In genomic region chr1:180157576-180158057, GRCh38 we compare ENCODE assay signal across 11 cellular contexts.
DNase-seq lines count a peak whose midpoint lies in the region; ATAC-seq and TF ChIP-seq lines count a peak whose summit lies in the region.
"Had no signal": no experiment of that assay in that cellular context is flagged by ENCODE, and none has a peak within 500 bp of the region (broad histone marks: within the 10 kb centered on the region; RNA-seq: fewer than 3 reads in every experiment).

No MANE protein-coding gene starts in this region.

- H3K9ac ChIP-seq in duodenal mucosa (ENCODE audit: low read depth in 1 of 2, low read length in 2 of 2) = peak overlapping the region; percentile 20 to 76
- H3K9ac ChIP-seq: KMS-11 had no signal

- H3K4me3 ChIP-seq in duodenal mucosa (ENCODE audit: low read depth in 1 of 2, low read length in 2 of 2) (peak overlapping the region; percentile 74 to 84), neutrophil (ENCODE audit: low read depth in 1 of 2, low read length in 1 of 2) (no peak overlapping the region)

- H3K27me3 ChIP-seq in duodenal mucosa (ENCODE audit: control insufficient read depth in 1 of 2, insufficient read depth in 2 of 2, low read length in 2 of 2) = no peaks in the 10 kb centered on the region
- no peaks in the 10 kb centered on the region for H3K27me3 ChIP-seq in neutrophil

- H3K9me3 ChIP-seq in duodenal mucosa (ENCODE audit: control insufficient read depth in 1 of 2, low read length in 2 of 2) (no peaks in the 10 kb centered on the region), neutrophil (no peaks in the 10 kb centered on the region)

- peak overlapping the region; percentile 61 for H3K27ac ChIP-seq in duodenal mucosa (ENCODE audit: low read depth, low read length)
- peak overlapping the region; percentile 94 for H3K27ac ChIP-seq in neutrophil
- H3K27ac ChIP-seq: KMS-11 had no signal

- H3K4me1 ChIP-seq in duodenal mucosa (ENCODE audit: control insufficient read depth in 1 of 2, insufficient read depth in 2 of 2, low read length in 2 of 2) = peaks cover 47 to 57% of the 10 kb centered on the region in 2 donors
- peaks cover 76 to 82% of the 10 kb centered on the region in 2 experiments for H3K4me1 ChIP-seq in neutrophil (ENCODE audit: control insufficient read depth in 1 of 2, insufficient read depth in 1 of 2, low read depth in 1 of 2, low read length in 1 of 2)

- ATAC-seq in HG03469 (IDR thresholded peaks at IDR 0.05; ENCODE audit: unreplicated experiment) (no peak), GM19467 (IDR thresholded peaks at IDR 0.05; ENCODE audit: unreplicated experiment) (no peak)
- ATAC-seq: natural killer cell treated with Interleukin-12 subunit alpha and Interleukin-12 subunit beta and Interleukin-15 and Interleukin-18, amount 100 ng/mL, for 72 hours had no signal

- POLR2A ChIA-PET in HEK293T (lab: Yijun Ruan, JAX) = interaction anchor here (0.6 kb wide), 1 partner anchor 10 kb away, joined by 3 read pairs; no protein-coding TSS in a partner anchor

- no peak for TF ChIP-seq CTCF in neutrophil (IDR thresholded peaks at IDR 0.05)

- H3K36me3 ChIP-seq in duodenal mucosa (ENCODE audit: control insufficient read depth in 1 of 2, insufficient read depth in 2 of 2, low read length in 2 of 2) = no peaks in the 10 kb centered on the region
- H3K36me3 ChIP-seq in neutrophil = no peaks in the 10 kb centered on the region

- DNase-seq in DMS53 (lab: John Stamatoyannopoulos, UW) = peak; percentile 91
- DNase-seq in NCI-H2081 (lab: John Stamatoyannopoulos, UW) = peak; percentile 90 to 98
- DNase-seq in HEK293T (ENCODE audit: extremely low spot score) = no peak
- DNase-seq in cerebellar nuclear complex (lab: John Stamatoyannopoulos, UW) = no peak
- DNase-seq: activated CD4-positive, alpha-beta memory T cell treated with anti-CD3 and anti-CD28 coated beads, Interleukin-2, amount 10 ng/mL, durations not matched to agents 7 days and 5 days had no signal

- CTCF ChIA-PET in HEK293T (lab: Yijun Ruan, JAX) = interaction anchor here (0.6 to 1.7 kb wide), 3 partner anchors 11 to 64 kb away, joined by 3 to 11 read pairs (median 7); no protein-coding TSS in a partner anchor

TF ChIP-seq in HEK293T, 16 proteins besides CTCF, POLR2A, EP300 and RAD21:
- TF ChIP-seq HDGF (IDR thresholded peaks at IDR 0.05; ENCODE audit: borderline replicate concordance) (no peak), FOXM1 (IDR thresholded peaks at IDR 0.05; ENCODE audit: borderline replicate concordance) (no peak), FOXK2 (IDR thresholded peaks at IDR 0.05) (no peak), NFRKB (IDR thresholded peaks at IDR 0.05) (no peak), BHLHE40 (IDR thresholded peaks at IDR 0.05; ENCODE audit: borderline replicate concordance) (no peak), FOXA1 (IDR thresholded peaks at IDR 0.05) (no peak), SUZ12 (IDR thresholded peaks at IDR 0.05) (no peak), LEF1 (IDR thresholded peaks at IDR 0.05; ENCODE audit: borderline replicate concordance) (no peak), ARNT (IDR thresholded peaks at IDR 0.05) (no peak)

Comparison
In these comparisons a context has a peak if more than half of its experiments do, and no peak if none do; other contexts are left out.
1. DNase-seq: peak in DMS53 (single experiment) and NCI-H2081 (2 of 2); none in HEK293T (single experiment) and cerebellar nuclear complex (0 of 2).
2. H3K4me3 ChIP-seq: peak in duodenal mucosa (2 of 2); none in neutrophil (0 of 2).